Comparison of ENCODE assay signal across 1 cellular context in the genomic region with DNA sequence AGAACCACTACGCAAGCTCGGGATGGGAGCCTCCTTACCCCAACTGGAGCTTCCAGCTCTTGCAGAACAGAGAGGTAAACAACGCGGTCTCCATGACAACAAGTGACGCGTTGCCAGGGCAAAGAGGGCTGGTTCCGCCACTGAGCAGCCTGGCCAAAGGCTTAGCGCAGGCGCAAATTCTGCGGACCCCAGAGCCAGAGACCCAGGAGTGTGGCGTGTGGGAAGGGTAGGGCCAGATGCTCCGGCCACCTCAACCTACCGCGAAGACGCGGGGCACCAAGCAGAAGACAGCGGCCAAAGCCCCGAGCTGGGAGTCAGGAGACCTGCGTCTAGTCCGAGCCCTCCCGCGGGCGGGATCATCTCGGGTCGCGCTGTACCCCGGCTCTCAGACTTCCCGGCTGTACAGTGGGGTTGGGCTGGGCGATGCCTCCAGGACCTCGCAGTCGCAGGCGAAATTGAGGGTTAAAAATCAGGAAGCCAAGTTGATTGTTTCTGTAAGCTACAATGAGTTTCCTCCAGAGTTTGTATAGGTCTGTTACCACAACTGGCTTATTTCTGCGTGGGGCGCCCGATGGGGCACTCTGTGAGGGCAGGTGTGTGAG.
A peak's percentile ranks its signal among the peaks of the same experiment; 100 is the strongest.
TF ChIP-seq lines count a peak whose summit lies in the region.

Gene TEKT1 (minus strand): TSS at position 68 of the 602 bp plus-strand sequence. CDS start 1,353 bp downstream, outside the sequence.

TF ChIP-seq in HEK293, 187 proteins besides CTCF, POLR2A, EP300 and RAD21 (continued from another document):
- TF ChIP-seq ZNF449 (tag by site-specific recombination; IDR thresholded peaks at IDR 0.05) = peak; percentile 82
- no peak for TF ChIP-seq ZNF701 (tag by site-specific recombination; IDR thresholded peaks at IDR 0.05)
- no peak for TF ChIP-seq ZNF16 (tag by site-specific recombination; IDR thresholded peaks at IDR 0.05; ENCODE audit: low read depth)
- TF ChIP-seq MZF1 (tag by site-specific recombination; IDR thresholded peaks at IDR 0.05; ENCODE audit: borderline replicate concordance) = no peak
- TF ChIP-seq ZNF629 (tag by site-specific recombination; IDR thresholded peaks at IDR 0.05) = no peak
- TF ChIP-seq HOXC10 (CRISPR knock-in tag; IDR thresholded peaks at IDR 0.05) = no peak
